Comparison of ENCODE assay signal across 15 cellular contexts in genomic region chr2:26429779-26430654, GRCh38. TPM values are rescaled to one million over a fixed set of nuclear protein-coding genes. Genes with fewer than 3 reads are reported as not detected.
DNase-seq lines count a peak whose midpoint lies in the region; ATAC-seq and TF ChIP-seq lines count a peak whose summit lies in the region.
"Had no signal": no experiment of that assay in that cellular context is flagged by ENCODE, and none has a peak within 500 bp of the region (broad histone marks: within the 10 kb centered on the region; RNA-seq: fewer than 3 reads in every experiment).

No MANE protein-coding gene starts in this region.

- H3K27me3 Mint-ChIP-seq in HFFc6 (ENCODE audit: insufficient read depth): peaks cover 25% of the 10 kb centered on the region

- peak; percentile 81 for DNase-seq in DMS79 (lab: John Stamatoyannopoulos, UW)
- DNase-seq in NCI-H146 treated with DMSO at 0.1 percent for 48 hours (lab: John Stamatoyannopoulos, UW; ENCODE audit: unreplicated experiment): peak; percentile 14
- peak; percentile 17 for DNase-seq in PC-3
- peak; percentile 61 for DNase-seq in left lobe of liver (ENCODE audit: low spot score)
- no peak for DNase-seq in sigmoid colon
- DNase-seq in HK-2 (ENCODE audit: unreplicated experiment): no peak
- no peak for DNase-seq in HFFc6
- no peak for DNase-seq in midbrain (lab: John Stamatoyannopoulos, UW)
- DNase-seq: activated CD4-positive, alpha-beta T cell treated with anti-CD3 and anti-CD28 coated beads for 4 hours; CD4-positive, CD25-positive, alpha-beta regulatory T cell; NCI-H82; SW 1271 had no signal

- H2AFZ ChIP-seq in PC-3 (ENCODE audit: low read length): no peak overlapping the region

- no peak for TF ChIP-seq CTCF in PC-3 (conservative IDR thresholded peaks at IDR 0.05; ENCODE audit: low read depth, low read length)
- no peak for TF ChIP-seq CTCF in sigmoid colon (IDR thresholded peaks at IDR 0.05)
- TF ChIP-seq CTCF in HFFc6 (IDR thresholded peaks at IDR 0.05): no peak

- H3K4me1 Mint-ChIP-seq in HFFc6 (ENCODE audit: low read depth): no peaks in the 10 kb centered on the region
- H3K4me1 Mint-ChIP-seq: CD4-positive, CD25-positive, alpha-beta regulatory T cell; memory B cell had no signal

- no peaks in the 10 kb centered on the region for H3K36me3 ChIP-seq in PC-3 (ENCODE audit: low read depth, low read length)
- no peaks in the 10 kb centered on the region for H3K36me3 ChIP-seq in sigmoid colon

- POLR2A ChIA-PET in PC-3 (lab: Charles Lee; ENCODE audit: unreplicated experiment): no interaction called here

- TF ChIP-seq EP300 in sigmoid colon (IDR thresholded peaks at IDR 0.05): no peak

- intact Hi-C loops in PC-3 (cut with micrococcal nuclease): no loop called here
- intact Hi-C loops in sigmoid colon (cut with DNase I): no loop called here

- H3K9me2 ChIP-seq in PC-3 (replicated peaks; ENCODE audit: low read length): no peaks in the 10 kb centered on the region

- H3K27me3 ChIP-seq in PC-3 (ENCODE audit: low read length) (no peaks in the 10 kb centered on the region), sigmoid colon (no peaks in the 10 kb centered on the region)
- H3K27me3 ChIP-seq: body of pancreas had no signal

- 75 to 78% methylated on average over 9 of the region's 9 CpGs for WGBS in sigmoid colon, 2 donors

- no peaks in the 10 kb centered on the region for H3K9me3 Mint-ChIP-seq in HFFc6
- H3K9me3 Mint-ChIP-seq: activated T-helper 1 cell treated with anti-CD3 and anti-CD28 coated beads, Interleukin-12 subunit alpha, Interleukin-12 subunit beta, Interleukin-2, Interleukin-4 antibody, amounts not matched to agents 30 ng/mL and 10 ng/mL and 1 ng/mL, durations not matched to agents 14 hours and 24 hours and 36 hours had no signal

- peaks cover 3% of the 10 kb centered on the region; the same call in 1 of the 2 replicates for H3K4me1 ChIP-seq in PC-3 (ENCODE audit: insufficient read depth, low read length)
- H3K4me1 ChIP-seq in sigmoid colon: no peaks in the 10 kb centered on the region
- H3K4me1 ChIP-seq: body of pancreas had no signal

- no peak overlapping the region for H3K27ac Mint-ChIP-seq in HFFc6
- H3K27ac Mint-ChIP-seq: activated T-helper 1 cell treated with anti-CD3 and anti-CD28 coated beads, Interleukin-12 subunit alpha, Interleukin-12 subunit beta, Interleukin-2, Interleukin-4 antibody, amounts not matched to agents 30 ng/mL and 10 ng/mL and 1 ng/mL, durations not matched to agents 14 hours and 24 hours and 36 hours; CD4-positive, CD25-positive, alpha-beta regulatory T cell; memory B cell had no signal

- H3F3A ChIP-seq in PC-3 (ENCODE audit: low read length, unreplicated experiment): no peaks in the 10 kb centered on the region

- ATAC-seq in PC-3 (no peak), left lobe of liver (peak; percentile 85)
- ATAC-seq: body of pancreas had no signal

- H3K9me3 ChIP-seq in PC-3 (ENCODE audit: low read length): no peaks in the 10 kb centered on the region
- H3K9me3 ChIP-seq in sigmoid colon: no peaks in the 10 kb centered on the region
- H3K9me3 ChIP-seq: body of pancreas had no signal

- H3K79me2 ChIP-seq in PC-3 (ENCODE audit: low read length): no peaks in the 10 kb centered on the region

- no peak overlapping the region for H3K4me2 ChIP-seq in PC-3 (ENCODE audit: low read length)

- no TSS peak for BruUV-seq in PC-3 (replicated peaks; lab: Mats Ljungman, UMichigan)

- H3K36me3 Mint-ChIP-seq in HFFc6 (ENCODE audit: low read depth): no peaks in the 10 kb centered on the region
- H3K36me3 Mint-ChIP-seq: CD4-positive, CD25-positive, alpha-beta regulatory T cell; memory B cell had no signal

- H3K9ac ChIP-seq in PC-3 (ENCODE audit: low read length): no peak overlapping the region

- no peak for TF ChIP-seq POLR2A in sigmoid colon (IDR thresholded peaks at IDR 0.05)

- no peak overlapping the region for H3K27ac ChIP-seq in PC-3 (ENCODE audit: low read length)
- H3K27ac ChIP-seq in sigmoid colon: no peak overlapping the region
- H3K27ac ChIP-seq: body of pancreas had no signal

- H3K4me3 ChIP-seq in PC-3 (ENCODE audit: low read length): no peak overlapping the region
- no peak overlapping the region for H3K4me3 ChIP-seq in sigmoid colon
- H3K4me3 ChIP-seq: body of pancreas had no signal

- no peaks in the 10 kb centered on the region for H4K20me1 ChIP-seq in PC-3 (ENCODE audit: low read length)

- CTCF ChIA-PET in PC-3 (lab: Charles Lee): no interaction called here

- H3K4me3 Mint-ChIP-seq in HFFc6: no peak overlapping the region
- H3K4me3 Mint-ChIP-seq: activated T-helper 1 cell treated with anti-CD3 and anti-CD28 coated beads, Interleukin-12 subunit alpha, Interleukin-12 subunit beta, Interleukin-2, Interleukin-4 antibody, amounts not matched to agents 30 ng/mL and 10 ng/mL and 1 ng/mL, durations not matched to agents 14 hours and 24 hours and 36 hours; memory B cell had no signal

RNA-seq across cellular contexts. Expression of gene DRC1, which starts 28.3 kb away (rescaled TPM):
- not detected in 2 replicates for total RNA-seq in PC-3 (2014; rRNA removed)
- total RNA-seq in left lobe of liver: not detected
- under 1 TPM in 1 of 4 donors, not detected in 3; 0.54 TPM for total RNA-seq in sigmoid colon
- under 1 TPM in 1 of 3 donors, not detected in 2; 0.06 TPM for polyA plus RNA-seq in sigmoid colon
- total RNA-seq in HFFc6 (2021; fragmentation: NEBNext Ultra II Directional; extraction: Animal tissue kit (Norgen Biotek cat#: 25700)): not detected
- total RNA-seq: activated T-helper 1 cell treated with anti-CD3 and anti-CD28 coated beads, Interleukin-12 subunit alpha, Interleukin-12 subunit beta, Interleukin-2, Interleukin-4 antibody, amounts not matched to agents 30 ng/mL and 10 ng/mL and 1 ng/mL, durations not matched to agents 14 hours and 24 hours and 36 hours; body of pancreas; CD4-positive, CD25-positive, alpha-beta regulatory T cell had no signal
- polyA plus RNA-seq: CD4-positive, CD25-positive, alpha-beta regulatory T cell had no signal

RNA-seq across cellular contexts. Expression of gene OTOF, which starts 47.9 kb away (rescaled TPM):
- not detected in 2 replicates for total RNA-seq in PC-3 (2014; rRNA removed)
- 0.05 TPM for total RNA-seq in left lobe of liver
- total RNA-seq in sigmoid colon: under 1 TPM in 1 of 4 donors, not detected in 3; 0.71 TPM
- polyA plus RNA-seq in sigmoid colon: under 1 TPM in 1 of 3 donors, not detected in 2; 0.32 TPM
- under 1 TPM in 1 of 6 experiments, not detected in 5; 0.05 TPM for total RNA-seq in HFFc6 (2021; fragmentation: NEBNext Ultra II Directional; extraction: Animal tissue kit (Norgen Biotek cat#: 25700))

Comparison
In these comparisons a context has a peak if more than half of its experiments do, and no peak if none do; other contexts are left out.
1. DNase-seq: peak in DMS79 (single experiment), NCI-H146 treated with DMSO at 0.1 percent for 48 hours (single experiment), PC-3 (single experiment) and left lobe of liver (single experiment); none in sigmoid colon (single experiment), HK-2 (single experiment), HFFc6 (single experiment) and midbrain (single experiment).